ENCODE assay signal across 20 cellular contexts in genomic region chr3:169117264-169117663, GRCh38.
DNase-seq lines count a peak whose midpoint lies in the region; ATAC-seq and TF ChIP-seq lines count a peak whose summit lies in the region.
"Had no signal": no experiment of that assay in that cellular context is flagged by ENCODE, and none has a peak within 500 bp of the region (broad histone marks: within the 10 kb centered on the region; RNA-seq: fewer than 3 reads in every experiment).

No MANE protein-coding gene starts in this region.

- H3K27ac ChIP-seq in left ventricle myocardium inferior (replicated peaks) (peak overlapping the region; percentile 74), subcutaneous abdominal adipose tissue (ENCODE audit: low read depth, low read length) (peak overlapping the region; percentile 1), PC-3 (ENCODE audit: low read length) (no peak overlapping the region)
- H3K27ac ChIP-seq: PC-9 had no signal

- intact Hi-C loops in left ventricle myocardium inferior (cut with micrococcal nuclease): no loop called here
- intact Hi-C loops in Right ventricle myocardium inferior (cut with DNase I): loop anchor here (2.0 kb wide), 1 partner anchor 30 kb away; no protein-coding TSS in a partner anchor
- intact Hi-C loops in PC-3 (cut with micrococcal nuclease): no loop called here

- H3F3A ChIP-seq in PC-3 (ENCODE audit: low read length, unreplicated experiment): no peaks in the 10 kb centered on the region

- H3K27me3 ChIP-seq in left ventricle myocardium inferior (ENCODE audit: low read depth) (no peaks in the 10 kb centered on the region), subcutaneous abdominal adipose tissue (ENCODE audit: control insufficient read depth in 5 of 5, insufficient read depth in 4 of 5, low read length in 5 of 5) (no peaks in the 10 kb centered on the region), PC-3 (ENCODE audit: low read length) (no peaks in the 10 kb centered on the region)
- H3K27me3 ChIP-seq: SJSA1 had no signal

- ATAC-seq in Right ventricle myocardium inferior (no peak), left lobe of liver (peak; percentile 48), PC-3 (no peak), HG03159 (IDR thresholded peaks at IDR 0.05; ENCODE audit: unreplicated experiment) (no peak)
- ATAC-seq: GM23338 had no signal

- no peaks in the 10 kb centered on the region for H4K20me1 ChIP-seq in PC-3 (ENCODE audit: low read length)

- H3K9ac ChIP-seq in subcutaneous abdominal adipose tissue (ENCODE audit: low read length in 5 of 5): peak overlapping the region in 1 of 5 donors; percentile 44
- H3K9ac ChIP-seq in PC-3 (ENCODE audit: low read length): no peak overlapping the region

- H3K79me2 ChIP-seq in PC-3 (ENCODE audit: low read length): no peaks in the 10 kb centered on the region

- H3K4me3 ChIP-seq in left ventricle myocardium inferior (no peak overlapping the region), subcutaneous abdominal adipose tissue (ENCODE audit: low read depth in 1 of 5, low read length in 5 of 5) (no peak overlapping the region), PC-3 (ENCODE audit: low read length) (no peak overlapping the region)
- H3K4me3 ChIP-seq: GM23338, PC-9, SJSA1 had no signal

- H3K4me1 ChIP-seq in left ventricle myocardium inferior: peaks cover 36% of the 10 kb centered on the region
- H3K4me1 ChIP-seq in subcutaneous abdominal adipose tissue (ENCODE audit: control insufficient read depth in 5 of 5, insufficient read depth in 5 of 5, low read length in 5 of 5): peaks cover 0 to 31% (median 2%) of the 10 kb centered on the region in 5 donors
- peaks cover 8% of the 10 kb centered on the region for H3K4me1 ChIP-seq in PC-3 (ENCODE audit: insufficient read depth, low read length)
- H3K4me1 ChIP-seq: BE2C had no signal

- TF ChIP-seq CTCF in left ventricle myocardium inferior (IDR thresholded peaks at IDR 0.05; ENCODE audit: borderline replicate concordance) (peak; percentile 22), PC-3 (conservative IDR thresholded peaks at IDR 0.05; ENCODE audit: low read depth, low read length) (no peak)

- H2AFZ ChIP-seq in PC-3 (ENCODE audit: low read length): no peak overlapping the region
- H2AFZ ChIP-seq: GM23338, PC-9 had no signal

- BruUV-seq in PC-3 (replicated peaks; lab: Mats Ljungman, UMichigan): no TSS peak

- POLR2A ChIA-PET in PC-3 (lab: Charles Lee; ENCODE audit: unreplicated experiment): no interaction called here

- no peak overlapping the region for H3K4me2 ChIP-seq in PC-3 (ENCODE audit: low read length)
- H3K4me2 ChIP-seq: GM23338, PC-9 had no signal

- no peaks in the 10 kb centered on the region for H3K9me3 ChIP-seq in left ventricle myocardium inferior (replicated peaks)
- no peaks in the 10 kb centered on the region for H3K9me3 ChIP-seq in subcutaneous abdominal adipose tissue (ENCODE audit: control insufficient read depth in 5 of 5, low read length in 5 of 5)
- H3K9me3 ChIP-seq in PC-3 (ENCODE audit: low read length): no peaks in the 10 kb centered on the region
- H3K9me3 ChIP-seq: BE2C, SJSA1 had no signal

- CTCF ChIA-PET in PC-3 (lab: Charles Lee): no interaction called here

- DNase-seq in left ventricle myocardium inferior (no peak), Right ventricle myocardium inferior (ENCODE audit: missing footprints) (no peak), dermis blood vessel endothelial cell (peak; percentile 99), left lobe of liver (ENCODE audit: low spot score) (no peak), PC-3 (no peak)
- DNase-seq in activated effector memory CD4-positive, alpha-beta T cell treated with anti-CD3 and anti-CD28 coated beads, Interleukin-2, amount 50 U/mL, for 16 hours: no peak
- DNase-seq: BE2C; CD4-positive, alpha-beta T cell; GF-D8; KG1; NCI-H1417 treated with DMSO at 0.1 percent for 48 hours; NCI-H187 treated with DMSO at 0.1 percent for 48 hours; NCI-H2227 treated with DMSO at 0.1 percent for 48 hours; NCI-H510A treated with DMSO at 0.1 percent for 48 hours; NCI-H82; PC-9 had no signal

- H3K36me3 ChIP-seq in left ventricle myocardium inferior (peaks cover 15% of the 10 kb centered on the region), subcutaneous abdominal adipose tissue (ENCODE audit: control insufficient read depth in 5 of 5, insufficient read depth in 5 of 5, low read length in 5 of 5) (peaks cover 0 to 5% (median 0%) of the 10 kb centered on the region in 5 donors), PC-3 (ENCODE audit: low read depth, low read length) (peaks cover 3% of the 10 kb centered on the region; the same call in 1 of the 2 replicates)
- H3K36me3 ChIP-seq: BE2C had no signal

- no peaks in the 10 kb centered on the region for H3K9me2 ChIP-seq in PC-3 (replicated peaks; ENCODE audit: low read length)
